ENCODE assay signal across 2 cellular contexts in the genomic region with DNA sequence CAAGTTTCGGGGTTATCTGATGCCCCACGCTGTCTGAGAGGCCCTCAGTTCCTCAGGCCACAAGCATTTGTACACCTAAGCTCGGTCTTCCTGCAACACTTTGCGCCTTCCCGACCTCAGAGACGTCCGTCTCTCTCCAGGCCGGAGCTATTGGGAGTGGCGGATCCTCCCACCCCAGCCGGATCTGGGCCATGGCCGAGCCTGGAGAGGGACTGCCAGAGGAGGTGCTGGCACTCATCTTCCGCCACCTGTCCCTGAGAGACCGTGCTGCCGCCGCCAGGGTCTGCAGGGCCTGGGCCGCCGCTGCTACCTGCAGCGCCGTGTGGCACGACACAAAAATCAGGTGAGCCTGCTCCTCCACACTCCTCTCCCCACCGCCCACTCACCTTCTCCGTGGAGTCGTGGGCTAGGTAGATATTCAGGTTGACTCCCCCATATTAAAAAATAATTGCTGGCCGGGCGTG.
TF ChIP-seq lines count a peak whose summit lies in the region.

No MANE protein-coding gene starts in this region.

TF ChIP-seq in SK-N-SH, 30 proteins besides CTCF, POLR2A, EP300 and RAD21:
- no peak for TF ChIP-seq FOSL2 (IDR thresholded peaks at IDR 0.05; ENCODE audit: borderline replicate concordance, low read depth)

TF ChIP-seq in SK-N-SH treated with all-trans-retinoic acid at 6 μM for 48 hours, 23 proteins besides CTCF, POLR2A, EP300 and RAD21:
- TF ChIP-seq PPARA (CRISPR knock-in tag; IDR thresholded peaks at IDR 0.05; ENCODE audit: borderline replicate concordance) (no peak), ZNF8 (CRISPR knock-in tag; IDR thresholded peaks at IDR 0.05) (no peak), ZFP30 (CRISPR knock-in tag; IDR thresholded peaks at IDR 0.05) (no peak), CSDC2 (CRISPR knock-in tag; IDR thresholded peaks at IDR 0.05) (no peak), ZNF70 (CRISPR knock-in tag; IDR thresholded peaks at IDR 0.05) (no peak), RARB (CRISPR knock-in tag; IDR thresholded peaks at IDR 0.05) (no peak), ZFP3 (CRISPR knock-in tag; IDR thresholded peaks at IDR 0.05) (no peak)
- TF ChIP-seq, protein P1, sequence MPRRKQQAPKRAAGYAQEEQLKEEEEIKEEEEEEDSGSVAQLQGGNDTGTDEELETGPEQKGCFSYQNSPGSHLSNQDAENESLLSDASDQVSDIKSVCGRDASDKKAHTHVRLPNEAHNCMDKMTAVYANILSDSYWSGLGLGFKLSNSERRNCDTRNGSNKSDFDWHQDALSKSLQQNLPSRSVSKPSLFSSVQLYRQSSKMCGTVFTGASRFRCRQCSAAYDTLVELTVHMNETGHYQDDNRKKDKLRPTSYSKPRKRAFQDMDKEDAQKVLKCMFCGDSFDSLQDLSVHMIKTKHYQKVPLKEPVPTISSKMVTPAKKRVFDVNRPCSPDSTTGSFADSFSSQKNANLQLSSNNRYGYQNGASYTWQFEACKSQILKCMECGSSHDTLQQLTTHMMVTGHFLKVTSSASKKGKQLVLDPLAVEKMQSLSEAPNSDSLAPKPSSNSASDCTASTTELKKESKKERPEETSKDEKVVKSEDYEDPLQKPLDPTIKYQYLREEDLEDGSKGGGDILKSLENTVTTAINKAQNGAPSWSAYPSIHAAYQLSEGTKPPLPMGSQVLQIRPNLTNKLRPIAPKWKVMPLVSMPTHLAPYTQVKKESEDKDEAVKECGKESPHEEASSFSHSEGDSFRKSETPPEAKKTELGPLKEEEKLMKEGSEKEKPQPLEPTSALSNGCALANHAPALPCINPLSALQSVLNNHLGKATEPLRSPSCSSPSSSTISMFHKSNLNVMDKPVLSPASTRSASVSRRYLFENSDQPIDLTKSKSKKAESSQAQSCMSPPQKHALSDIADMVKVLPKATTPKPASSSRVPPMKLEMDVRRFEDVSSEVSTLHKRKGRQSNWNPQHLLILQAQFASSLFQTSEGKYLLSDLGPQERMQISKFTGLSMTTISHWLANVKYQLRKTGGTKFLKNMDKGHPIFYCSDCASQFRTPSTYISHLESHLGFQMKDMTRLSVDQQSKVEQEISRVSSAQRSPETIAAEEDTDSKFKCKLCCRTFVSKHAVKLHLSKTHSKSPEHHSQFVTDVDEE (CRISPR knock-in tag; IDR thresholded peaks at IDR 0.05), result no peak
- TF ChIP-seq, protein P2, sequence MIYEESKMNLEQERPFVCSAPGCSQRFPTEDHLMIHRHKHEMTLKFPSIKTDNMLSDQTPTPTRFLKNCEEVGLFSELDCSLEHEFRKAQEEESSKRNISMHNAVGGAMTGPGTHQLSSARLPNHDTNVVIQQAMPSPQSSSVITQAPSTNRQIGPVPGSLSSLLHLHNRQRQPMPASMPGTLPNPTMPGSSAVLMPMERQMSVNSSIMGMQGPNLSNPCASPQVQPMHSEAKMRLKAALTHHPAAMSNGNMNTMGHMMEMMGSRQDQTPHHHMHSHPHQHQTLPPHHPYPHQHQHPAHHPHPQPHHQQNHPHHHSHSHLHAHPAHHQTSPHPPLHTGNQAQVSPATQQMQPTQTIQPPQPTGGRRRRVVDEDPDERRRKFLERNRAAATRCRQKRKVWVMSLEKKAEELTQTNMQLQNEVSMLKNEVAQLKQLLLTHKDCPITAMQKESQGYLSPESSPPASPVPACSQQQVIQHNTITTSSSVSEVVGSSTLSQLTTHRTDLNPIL (CRISPR knock-in tag; IDR thresholded peaks at IDR 0.05; ENCODE audit: low read depth), result no peak
TF ChIP-seq in SK-N-SH treated with all-trans-retinoic acid at 6 μM for 48 hours: peak in this region for 0.
